Comparison of ENCODE assay signal across 25 cellular contexts in the genomic region with DNA sequence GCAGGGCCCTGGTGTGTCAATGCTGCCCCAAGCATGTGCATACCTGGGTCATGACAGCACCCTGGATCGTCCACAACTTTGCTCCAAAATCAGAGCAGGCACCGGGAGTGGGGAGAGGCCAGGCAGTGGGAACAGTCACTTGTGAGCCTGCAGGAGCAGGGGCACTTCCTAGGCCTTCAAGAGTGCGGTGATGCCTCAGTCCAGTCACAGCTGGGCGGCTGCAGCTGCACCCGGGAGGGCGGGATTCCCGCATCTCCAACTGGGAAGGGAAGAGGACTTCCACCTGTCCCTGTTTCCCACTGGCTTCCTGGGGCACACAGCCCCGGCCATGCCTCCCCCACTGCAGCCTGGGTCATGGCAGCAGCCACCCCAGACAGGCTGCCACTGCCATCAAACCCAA.
"Had no signal": no experiment of that assay in that cellular context is flagged by ENCODE, and none has a peak within 500 bp of the region (broad histone marks: within the 10 kb centered on the region; RNA-seq: fewer than 3 reads in every experiment).

No MANE protein-coding gene starts in this region.

- H3K36me3 ChIP-seq: ovary, right lobe of liver, sigmoid colon, stomach, thoracic aorta, thyroid gland, tibial nerve, upper lobe of left lung, vagina had no signal

- H2AFZ ChIP-seq: parathyroid adenoma had no signal

- DNase-seq: naive B cell; naive thymus-derived CD8-positive, alpha-beta T cell; nephron progenitor cell; occipital lobe; ovary; psoas muscle; sigmoid colon; small intestine; stimulated activated CD4-positive, alpha-beta T cell treated with anti-CD3 and anti-CD28 coated beads, Interleukin-12 subunit alpha, Interleukin-12 subunit beta, amount 100 ng/mL, for 4 hours; stimulated activated CD4-positive, alpha-beta T cell treated with anti-CD3 and anti-CD28 coated beads, Interleukin-1b, Interleukin-23, amount 100 ng/mL, for 48 hours; stimulated activated CD4-positive, alpha-beta T cell treated with anti-CD3 and anti-CD28 coated beads, Interleukin-4, amount 100 ng/mL, for 1 hour; stimulated activated naive B cell treated with anti-CD40 and anti-IgM and Interleukin-4, amounts not matched to agents 10 μg/mL and 1 μg/mL and 100 μg/mL, for 72 hours; stimulated activated naive CD4-positive, alpha-beta T cell treated with Interleukin-2 at 50 U/mL for 16 hours; stomach; thyroid gland; trophoblast cell had no signal

- H3K9ac ChIP-seq: parathyroid adenoma had no signal

- H3K4me3 ChIP-seq: ovary, psoas muscle, right lobe of liver, sigmoid colon, stomach, thoracic aorta, thyroid gland, tibial nerve, upper lobe of left lung, vagina had no signal

- H3K9me3 ChIP-seq: ovary, psoas muscle, sigmoid colon, thoracic aorta, thyroid gland, tibial nerve, upper lobe of left lung, vagina had no signal

- H3K27ac ChIP-seq: ovary, parathyroid adenoma, psoas muscle, right lobe of liver, sigmoid colon, stomach, thoracic aorta, thyroid gland, tibial nerve, upper lobe of left lung, vagina had no signal

- ATAC-seq: naive thymus-derived CD8-positive, alpha-beta T cell; natural killer cell treated with Interleukin-12 subunit alpha and Interleukin-12 subunit beta and Interleukin-15 and Interleukin-18, amount 100 ng/mL, for 72 hours; psoas muscle; right cardiac atrium; stimulated activated effector memory CD8-positive, alpha-beta T cell treated with anti-CD3 and anti-CD28 coated beads, Interleukin-12 subunit alpha, Interleukin-12 subunit beta, amount 100 ng/mL, for 72 hours; stimulated activated naive B cell treated with anti-CD40 and anti-IgM and Interleukin-4, amounts not matched to agents 10 μg/mL and 1 μg/mL and 100 μg/mL, for 72 hours had no signal

- H3K4me1 ChIP-seq: parathyroid adenoma, psoas muscle, right lobe of liver, sigmoid colon, stomach, thyroid gland, tibial nerve, upper lobe of left lung, vagina had no signal

- H3K27me3 ChIP-seq: ovary, right lobe of liver, sigmoid colon, stomach, thyroid gland, tibial nerve, upper lobe of left lung, vagina had no signal
